18 cellular contexts compared by ENCODE assay signal in the genomic region with DNA sequence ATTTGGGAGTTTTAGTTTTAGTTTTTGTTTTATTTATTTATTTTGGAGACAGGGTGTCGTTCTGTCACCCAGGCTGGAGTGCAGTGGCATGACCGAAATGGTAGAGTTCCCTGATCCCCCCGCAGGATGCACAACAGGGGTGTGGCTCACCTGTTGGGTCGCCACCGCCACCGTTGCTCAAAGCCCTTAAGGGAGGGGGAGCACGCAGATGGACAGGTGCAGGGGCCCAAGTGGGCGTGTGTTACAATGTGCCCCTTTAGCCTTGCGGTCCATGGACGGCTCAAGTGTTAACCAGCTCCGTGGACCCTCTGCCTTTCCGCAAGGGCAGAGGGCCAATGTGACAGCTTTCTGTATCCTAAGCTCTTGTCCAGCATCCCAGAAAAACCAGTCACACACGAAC.
A peak's percentile ranks its signal among the peaks of the same experiment; 100 is the strongest.
DNase-seq lines count a peak whose midpoint lies in the region; ATAC-seq lines count a peak whose summit lies in the region.
"Had no signal": no experiment of that assay in that cellular context is flagged by ENCODE, and none has a peak within 500 bp of the region (broad histone marks: within the 10 kb centered on the region; RNA-seq: fewer than 3 reads in every experiment).

No MANE protein-coding gene starts in this region.

- H3K9ac ChIP-seq in BLaER1 = no peak overlapping the region

- H3K27ac Mint-ChIP-seq in CD4-positive, CD25-positive, alpha-beta regulatory T cell = peak overlapping the region; percentile 77 to 95 (median 90)
- peak overlapping the region; percentile 91 for H3K27ac Mint-ChIP-seq in activated T-helper 1 cell treated with anti-CD3 and anti-CD28 coated beads, Interleukin-12 subunit alpha, Interleukin-12 subunit beta, Interleukin-2, Interleukin-4 antibody, amounts not matched to agents 30 ng/mL and 10 ng/mL and 1 ng/mL, durations not matched to agents 14 hours and 24 hours and 36 hours
- peak overlapping the region in 4 of 6 donors; percentile 45 to 83 (median 68) for H3K27ac Mint-ChIP-seq in naive B cell
- H3K27ac Mint-ChIP-seq: HFFc6 had no signal

- peaks cover 7 to 44% (median 27%) of the 10 kb centered on the region in 4 donors for H3K4me1 Mint-ChIP-seq in CD4-positive, CD25-positive, alpha-beta regulatory T cell
- peaks cover 44% of the 10 kb centered on the region for H3K4me1 Mint-ChIP-seq in activated T-helper 1 cell treated with anti-CD3 and anti-CD28 coated beads, Interleukin-12 subunit alpha, Interleukin-12 subunit beta, Interleukin-2, Interleukin-4 antibody, amounts not matched to agents 30 ng/mL and 10 ng/mL and 1 ng/mL, durations not matched to agents 14 hours and 24 hours and 36 hours (ENCODE audit: low read depth)
- peaks cover 42 to 75% (median 53%) of the 10 kb centered on the region in 3 donors for H3K4me1 Mint-ChIP-seq in naive B cell

- no peaks in the 10 kb centered on the region for H3K27me3 ChIP-seq in BLaER1
- no peaks in the 10 kb centered on the region for H3K27me3 ChIP-seq in CD4-positive, CD25-positive, alpha-beta regulatory T cell (ENCODE audit: control insufficient read depth, insufficient read depth, low read length)
- H3K27me3 ChIP-seq: adrenal gland, breast epithelium, heart left ventricle, transverse colon had no signal

- H3K4me3 Mint-ChIP-seq in CD4-positive, CD25-positive, alpha-beta regulatory T cell = peak overlapping the region; percentile 45 to 75 (median 48)
- H3K4me3 Mint-ChIP-seq in activated T-helper 1 cell treated with anti-CD3 and anti-CD28 coated beads, Interleukin-12 subunit alpha, Interleukin-12 subunit beta, Interleukin-2, Interleukin-4 antibody, amounts not matched to agents 30 ng/mL and 10 ng/mL and 1 ng/mL, durations not matched to agents 14 hours and 24 hours and 36 hours = peak overlapping the region; percentile 20
- H3K4me3 Mint-ChIP-seq in naive B cell = no peak overlapping the region
- H3K4me3 Mint-ChIP-seq: HFFc6 had no signal

- H3K4me2 ChIP-seq in BLaER1 = peak overlapping the region; percentile 57

- no peak overlapping the region for H3K27ac ChIP-seq in BLaER1
- H3K27ac ChIP-seq in CD4-positive, CD25-positive, alpha-beta regulatory T cell (ENCODE audit: insufficient read depth, low read length, poor library complexity, severe bottlenecking) = peak overlapping the region; percentile 83
- H3K27ac ChIP-seq: adrenal gland, breast epithelium had no signal

- no peaks in the 10 kb centered on the region for H4K20me1 ChIP-seq in BLaER1

- H3K36me3 ChIP-seq in BLaER1 = no peaks in the 10 kb centered on the region
- H3K36me3 ChIP-seq in CD4-positive, CD25-positive, alpha-beta regulatory T cell (ENCODE audit: control insufficient read depth, insufficient read depth, low read length) = no peaks in the 10 kb centered on the region
- H3K36me3 ChIP-seq: adrenal gland, breast epithelium, heart left ventricle, transverse colon had no signal

- intact Hi-C loops in activated T-helper 1 cell treated with anti-CD3 and anti-CD28 coated beads, Interleukin-12 subunit alpha, Interleukin-12 subunit beta, Interleukin-2, Interleukin-4 antibody, amounts not matched to agents 30 ng/mL and 10 ng/mL and 1 ng/mL, durations not matched to agents 14 hours and 24 hours and 36 hours (cut with micrococcal nuclease) = loop anchor here (1.0 kb wide), 9 partner anchors 13 to 198 kb away; a partner anchor contains a TSS

- peaks cover 5% of the 10 kb centered on the region for H3K27me3 Mint-ChIP-seq in CD4-positive, CD25-positive, alpha-beta regulatory T cell
- no peaks in the 10 kb centered on the region for H3K27me3 Mint-ChIP-seq in activated T-helper 1 cell treated with anti-CD3 and anti-CD28 coated beads, Interleukin-12 subunit alpha, Interleukin-12 subunit beta, Interleukin-2, Interleukin-4 antibody, amounts not matched to agents 30 ng/mL and 10 ng/mL and 1 ng/mL, durations not matched to agents 14 hours and 24 hours and 36 hours (ENCODE audit: insufficient read depth)
- H3K27me3 Mint-ChIP-seq in naive B cell = no peaks in the 10 kb centered on the region

- no peak for DNase-seq in CD4-positive, CD25-positive, alpha-beta regulatory T cell
- DNase-seq in activated T-helper 1 cell treated with anti-CD3 and anti-CD28 coated beads, Interleukin-12 subunit alpha, Interleukin-12 subunit beta, Interleukin-2, Interleukin-4 antibody, amounts not matched to agents 30 ng/mL and 10 ng/mL and 1 ng/mL, durations not matched to agents 14 hours and 24 hours and 36 hours (ENCODE audit: low spot score) = no peak
- DNase-seq in naive B cell (no peak), NCI-H1092 (lab: John Stamatoyannopoulos, UW) (no peak), NCI-H1092 treated with DMSO at 0.1 percent for 48 hours (lab: John Stamatoyannopoulos, UW) (no peak)
- DNase-seq: AML-193, heart left ventricle, HFFc6, left ventricle myocardium superior, NCI-H1417, NCI-H524 treated with DMSO at 0.1 percent for 48 hours, occipital lobe had no signal

- H3K4me3 ChIP-seq in BLaER1 = no peak overlapping the region
- peak overlapping the region; percentile 57 for H3K4me3 ChIP-seq in CD4-positive, CD25-positive, alpha-beta regulatory T cell (ENCODE audit: low read depth, low read length)
- H3K4me3 ChIP-seq: adrenal gland, breast epithelium, heart left ventricle, transverse colon had no signal

- ATAC-seq in CD4-positive, CD25-positive, alpha-beta regulatory T cell (ENCODE audit: low read depth in 2 of 2) = no peak
- ATAC-seq in naive B cell (ENCODE audit: low read depth in 2 of 2) (no peak), HG02571 (IDR thresholded peaks at IDR 0.05; ENCODE audit: unreplicated experiment) (no peak)
- ATAC-seq: left ventricle myocardium superior, Right ventricle myocardium inferior had no signal

- H3K9me3 ChIP-seq in BLaER1 = no peaks in the 10 kb centered on the region
- H3K9me3 ChIP-seq in CD4-positive, CD25-positive, alpha-beta regulatory T cell (ENCODE audit: control insufficient read depth in 2 of 2, low read length in 2 of 2) = no peaks in the 10 kb centered on the region
- H3K9me3 ChIP-seq: adrenal gland, breast epithelium, heart left ventricle, transverse colon had no signal

- H3K36me3 Mint-ChIP-seq in CD4-positive, CD25-positive, alpha-beta regulatory T cell = no peaks in the 10 kb centered on the region
- no peaks in the 10 kb centered on the region for H3K36me3 Mint-ChIP-seq in activated T-helper 1 cell treated with anti-CD3 and anti-CD28 coated beads, Interleukin-12 subunit alpha, Interleukin-12 subunit beta, Interleukin-2, Interleukin-4 antibody, amounts not matched to agents 30 ng/mL and 10 ng/mL and 1 ng/mL, durations not matched to agents 14 hours and 24 hours and 36 hours (ENCODE audit: low read depth)
- no peaks in the 10 kb centered on the region for H3K36me3 Mint-ChIP-seq in naive B cell

- peaks cover 15% of the 10 kb centered on the region for H3K4me1 ChIP-seq in BLaER1
- H3K4me1 ChIP-seq in CD4-positive, CD25-positive, alpha-beta regulatory T cell (ENCODE audit: control insufficient read depth, insufficient read depth, low read length, poor library complexity, severe bottlenecking) = peaks cover 29% of the 10 kb centered on the region
- H3K4me1 ChIP-seq: adrenal gland, breast epithelium, transverse colon had no signal

- peaks cover 0 to 2% (median 0%) of the 10 kb centered on the region in 7 donors for H3K9me3 Mint-ChIP-seq in CD4-positive, CD25-positive, alpha-beta regulatory T cell
- H3K9me3 Mint-ChIP-seq in activated T-helper 1 cell treated with anti-CD3 and anti-CD28 coated beads, Interleukin-12 subunit alpha, Interleukin-12 subunit beta, Interleukin-2, Interleukin-4 antibody, amounts not matched to agents 30 ng/mL and 10 ng/mL and 1 ng/mL, durations not matched to agents 14 hours and 24 hours and 36 hours = no peaks in the 10 kb centered on the region
- H3K9me3 Mint-ChIP-seq in naive B cell = no peaks in the 10 kb centered on the region
- H3K9me3 Mint-ChIP-seq: HFFc6 had no signal

Comparison
In these comparisons a context has a peak if more than half of its experiments do, and no peak if none do; other contexts are left out.
1. H3K4me3 Mint-ChIP-seq: peak in CD4-positive, CD25-positive, alpha-beta regulatory T cell (4 of 4) and activated T-helper 1 cell treated with anti-CD3 and anti-CD28 coated beads, Interleukin-12 subunit alpha, Interleukin-12 subunit beta, Interleukin-2, Interleukin-4 antibody, amounts not matched to agents 30 ng/mL and 10 ng/mL and 1 ng/mL, durations not matched to agents 14 hours and 24 hours and 36 hours (single experiment); none in naive B cell (0 of 8).
2. Peak in every context shown above with its lines, with median percentiles within 50 percentile points of each other: H3K27ac Mint-ChIP-seq.